In the genomic region with DNA sequence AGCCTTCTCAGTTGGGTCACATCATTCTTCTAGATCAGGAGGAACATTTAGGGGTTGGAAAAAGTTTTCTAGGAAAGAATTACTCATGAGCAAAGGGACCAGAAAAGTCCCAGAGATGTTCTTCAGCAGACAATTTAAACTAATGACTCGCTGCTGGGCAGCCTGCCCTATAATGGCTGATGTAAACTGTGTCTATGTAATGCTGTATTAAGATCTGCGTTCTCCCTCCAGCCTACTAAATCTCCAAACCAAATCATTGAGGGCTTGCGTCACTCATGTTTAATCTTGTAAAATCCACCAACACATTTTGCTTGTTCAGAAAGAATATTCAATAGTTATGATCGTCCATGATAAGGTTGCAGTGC, we compare ENCODE assay signal across 10 cellular contexts.
DNase-seq lines count a peak whose midpoint lies in the region; ATAC-seq and TF ChIP-seq lines count a peak whose summit lies in the region.
"Had no signal": no experiment of that assay in that cellular context is flagged by ENCODE, and none has a peak within 500 bp of the region (broad histone marks: within the 10 kb centered on the region; RNA-seq: fewer than 3 reads in every experiment).

No MANE protein-coding gene starts in this region.

- CTCF ChIA-PET in activated CD4-positive, alpha-beta memory T cell treated with anti-CD3 and anti-CD28 coated beads, Interleukin-2, amount 10 ng/mL, durations not matched to agents 7 days and 5 days (lab: Charles Lee), result interaction anchor here (0.7 to 3.7 kb wide), 5 partner anchors 33 to 362 kb away, joined by 3 to 17 read pairs (median 3); no protein-coding TSS in a partner anchor

- ATAC-seq in heart left ventricle (peak in 1 of 4 donors; percentile 64), GM19324 (IDR thresholded peaks at IDR 0.05; ENCODE audit: low FRiP score, unreplicated experiment) (no peak)

- POLR2A ChIA-PET in activated CD4-positive, alpha-beta memory T cell treated with anti-CD3 and anti-CD28 coated beads, Interleukin-2, amount 10 ng/mL, durations not matched to agents 7 days and 5 days (lab: Charles Lee), result interaction anchor here (1.0 to 6.5 kb wide), 14 partner anchors 16 to 121 kb away, joined by 3 to 34 read pairs (median 7); a partner anchor contains a TSS

- peaks cover 91% of the 10 kb centered on the region for H3K4me1 Mint-ChIP-seq in activated CD4-positive, alpha-beta memory T cell treated with anti-CD3 and anti-CD28 coated beads, Interleukin-2, amount 10 ng/mL, durations not matched to agents 7 days and 5 days
- H3K4me1 Mint-ChIP-seq in stimulated activated naive CD8-positive, alpha-beta T cell treated with anti-CD3 and anti-CD28 coated beads, Interleukin-15, Interleukin-2, amounts not matched to agents 100 ng/mL and 50 ng/mL, for 24 hours (ENCODE audit: low read depth), result peaks cover 89% of the 10 kb centered on the region

- H3K4me3 ChIP-seq in heart left ventricle, result no peak overlapping the region
- H3K4me3 ChIP-seq: adrenal gland had no signal

- peak overlapping the region; percentile 9 for H3K4me3 Mint-ChIP-seq in activated CD4-positive, alpha-beta memory T cell treated with anti-CD3 and anti-CD28 coated beads, Interleukin-2, amount 10 ng/mL, durations not matched to agents 7 days and 5 days
- peak overlapping the region; percentile 76 for H3K4me3 Mint-ChIP-seq in stimulated activated naive CD8-positive, alpha-beta T cell treated with anti-CD3 and anti-CD28 coated beads, Interleukin-15, Interleukin-2, amounts not matched to agents 100 ng/mL and 50 ng/mL, for 24 hours

- DNase-seq in activated effector memory CD4-positive, alpha-beta T cell treated with anti-CD3 and anti-CD28 coated beads, Interleukin-2, amount 50 U/mL, for 16 hours, result peak; percentile 75
- no peak for DNase-seq in activated effector memory CD4-positive, alpha-beta T cell treated with Interleukin-2 at 50 U/mL for 16 hours
- no peak for DNase-seq in activated CD4-positive, alpha-beta memory T cell treated with anti-CD3 and anti-CD28 coated beads, Interleukin-2, amount 10 ng/mL, durations not matched to agents 7 days and 5 days
- DNase-seq in heart left ventricle, result peak in 4 of 5 donors; percentile 25 to 76 (median 50)
- no peak for DNase-seq in retina
- DNase-seq in COLO668 (lab: John Stamatoyannopoulos, UW; ENCODE audit: unreplicated experiment), result no peak
- DNase-seq: DMS79 treated with DMSO at 0.1 percent for 48 hours had no signal

- H3K27me3 ChIP-seq in heart left ventricle, result no peaks in the 10 kb centered on the region
- H3K27me3 ChIP-seq: adrenal gland had no signal

- peaks cover 76% of the 10 kb centered on the region for H3K36me3 Mint-ChIP-seq in activated CD4-positive, alpha-beta memory T cell treated with anti-CD3 and anti-CD28 coated beads, Interleukin-2, amount 10 ng/mL, durations not matched to agents 7 days and 5 days (ENCODE audit: low read depth)
- peaks cover 45% of the 10 kb centered on the region for H3K36me3 Mint-ChIP-seq in stimulated activated naive CD8-positive, alpha-beta T cell treated with anti-CD3 and anti-CD28 coated beads, Interleukin-15, Interleukin-2, amounts not matched to agents 100 ng/mL and 50 ng/mL, for 24 hours (ENCODE audit: low read depth)

- peaks cover 0 to 78% (median 40%) of the 10 kb centered on the region in 12 donors for H3K4me1 ChIP-seq in heart left ventricle

- peaks cover 0 to 4% (median 0%) of the 10 kb centered on the region in 12 donors for H3K9me3 ChIP-seq in heart left ventricle
- H3K9me3 ChIP-seq: adrenal gland had no signal

- intact Hi-C loops in heart left ventricle (cut with DNase I), result loop anchor here in 2 of 10 donors (5.0 kb wide), 2 partner anchors 33 to 37 kb away; no protein-coding TSS in a partner anchor

- TF ChIP-seq CTCF in heart left ventricle (IDR thresholded peaks at IDR 0.05), result no peak

- no peaks in the 10 kb centered on the region for H3K36me3 ChIP-seq in heart left ventricle
- H3K36me3 ChIP-seq: adrenal gland had no signal

- WGBS in heart left ventricle, 4 donors, result 53 to 67% (median 65%) methylated on average over 4 of the region's 4 CpGs

- peaks cover 2% of the 10 kb centered on the region for H3K9me3 Mint-ChIP-seq in activated CD4-positive, alpha-beta memory T cell treated with anti-CD3 and anti-CD28 coated beads, Interleukin-2, amount 10 ng/mL, durations not matched to agents 7 days and 5 days
- peaks cover 4% of the 10 kb centered on the region for H3K9me3 Mint-ChIP-seq in stimulated activated naive CD8-positive, alpha-beta T cell treated with anti-CD3 and anti-CD28 coated beads, Interleukin-15, Interleukin-2, amounts not matched to agents 100 ng/mL and 50 ng/mL, for 24 hours

- peak overlapping the region; percentile 29 to 86 (median 60) for H3K27ac ChIP-seq in heart left ventricle

- no peak for TF ChIP-seq POLR2A in heart left ventricle (IDR thresholded peaks at IDR 0.05)

- no peaks in the 10 kb centered on the region for H3K27me3 Mint-ChIP-seq in activated CD4-positive, alpha-beta memory T cell treated with anti-CD3 and anti-CD28 coated beads, Interleukin-2, amount 10 ng/mL, durations not matched to agents 7 days and 5 days
- no peaks in the 10 kb centered on the region for H3K27me3 Mint-ChIP-seq in stimulated activated naive CD8-positive, alpha-beta T cell treated with anti-CD3 and anti-CD28 coated beads, Interleukin-15, Interleukin-2, amounts not matched to agents 100 ng/mL and 50 ng/mL, for 24 hours

- peak overlapping the region; percentile 90 for H3K27ac Mint-ChIP-seq in activated CD4-positive, alpha-beta memory T cell treated with anti-CD3 and anti-CD28 coated beads, Interleukin-2, amount 10 ng/mL, durations not matched to agents 7 days and 5 days
- peak overlapping the region; percentile 100 for H3K27ac Mint-ChIP-seq in stimulated activated naive CD8-positive, alpha-beta T cell treated with anti-CD3 and anti-CD28 coated beads, Interleukin-15, Interleukin-2, amounts not matched to agents 100 ng/mL and 50 ng/mL, for 24 hours

Comparison
In these comparisons a context has a peak if more than half of its experiments do, and no peak if none do; other contexts are left out.
1. DNase-seq: peak in activated effector memory CD4-positive, alpha-beta T cell treated with anti-CD3 and anti-CD28 coated beads, Interleukin-2, amount 50 U/mL, for 16 hours (single experiment) and heart left ventricle (4 of 5); none in activated effector memory CD4-positive, alpha-beta T cell treated with Interleukin-2 at 50 U/mL for 16 hours (single experiment), activated CD4-positive, alpha-beta memory T cell treated with anti-CD3 and anti-CD28 coated beads, Interleukin-2, amount 10 ng/mL, durations not matched to agents 7 days and 5 days (single experiment), retina (single experiment) and COLO668 (single experiment).